ENCODE assay signal across 8 cellular contexts in genomic region chr14:68817513-68818212, GRCh38. TPM values are rescaled to one million over a fixed set of nuclear protein-coding genes. Genes with fewer than 3 reads are reported as not detected.
DNase-seq lines count a peak whose midpoint lies in the region; ATAC-seq and TF ChIP-seq lines count a peak whose summit lies in the region.
"Had no signal": no experiment of that assay in that cellular context is flagged by ENCODE, and none has a peak within 500 bp of the region (broad histone marks: within the 10 kb centered on the region; RNA-seq: fewer than 3 reads in every experiment).

No MANE protein-coding gene starts in this region.

- H3K4me3 Mint-ChIP-seq in Caco-2 (ENCODE audit: unreplicated experiment) = no peak overlapping the region

- H3K4me1 ChIP-seq in Caco-2 = peaks cover 27% of the 10 kb centered on the region
- H3K4me1 ChIP-seq in OCI-LY7 (ENCODE audit: insufficient read depth, low read length, poor library complexity, severe bottlenecking) = peaks cover 88% of the 10 kb centered on the region
- H3K4me1 ChIP-seq in foreskin keratinocyte = peaks cover 10% of the 10 kb centered on the region
- peaks cover 0 to 73% (median 68%) of the 10 kb centered on the region in 4 donors for H3K4me1 ChIP-seq in sigmoid colon

- peaks cover 18% of the 10 kb centered on the region for H3K4me1 Mint-ChIP-seq in Caco-2 (ENCODE audit: low read depth, unreplicated experiment)

- no peaks in the 10 kb centered on the region for H3K9me2 ChIP-seq in OCI-LY7 (ENCODE audit: insufficient read depth, low read length)

- no TSS peak for BruUV-seq in Caco-2 (replicated peaks; lab: Mats Ljungman, UMichigan)
- BruUV-seq in OCI-LY7 (replicated peaks; lab: Mats Ljungman, UMichigan) = no TSS peak

- TF ChIP-seq POLR2A in sigmoid colon (IDR thresholded peaks at IDR 0.05) = no peak

- H3K36me3 ChIP-seq in Caco-2 (ENCODE audit: control insufficient read depth, insufficient read depth, low read length) = no peaks in the 10 kb centered on the region; the same call in 1 of the 2 replicates
- no peaks in the 10 kb centered on the region for H3K36me3 ChIP-seq in OCI-LY7 (ENCODE audit: insufficient read depth, low read length)
- H3K36me3 ChIP-seq in sigmoid colon = no peaks in the 10 kb centered on the region

- H3K9me3 ChIP-seq in Caco-2 (no peaks in the 10 kb centered on the region), OCI-LY7 (ENCODE audit: low read length) (no peaks in the 10 kb centered on the region), sigmoid colon (no peaks in the 10 kb centered on the region)

- peaks cover 10% of the 10 kb centered on the region; the same call in 1 of the 2 replicates for H3K79me2 ChIP-seq in OCI-LY7 (ENCODE audit: insufficient read depth, low read depth, low read length)

- H2AFZ ChIP-seq in OCI-LY7 (ENCODE audit: low read length) = peak overlapping the region; percentile 17; the same call in 1 of the 2 replicates

- H3K27me3 ChIP-seq in Caco-2 (replicated peaks; ENCODE audit: control insufficient read depth, insufficient read depth, low read length) (no peaks in the 10 kb centered on the region), foreskin keratinocyte (no peaks in the 10 kb centered on the region), sigmoid colon (no peaks in the 10 kb centered on the region)

- no peak overlapping the region for H3K4me3 ChIP-seq in Caco-2 (ENCODE audit: low read depth, low read length)
- H3K4me3 ChIP-seq in OCI-LY7 (ENCODE audit: low read depth, low read length, poor library complexity, severe bottlenecking) = no peak overlapping the region
- H3K4me3 ChIP-seq in sigmoid colon = no peak overlapping the region

- WGBS in sigmoid colon, 2 donors = 89 to 95% methylated on average over 3 of the region's 3 CpGs

- ATAC-seq in foreskin keratinocyte = no peak

- H3K27ac ChIP-seq in OCI-LY7 (ENCODE audit: low read depth, low read length, poor library complexity, severe bottlenecking) = no peak overlapping the region
- peak overlapping the region; percentile 37 for H3K27ac ChIP-seq in foreskin keratinocyte
- peak overlapping the region; percentile 93 to 99 (median 96) for H3K27ac ChIP-seq in sigmoid colon

- no peaks in the 10 kb centered on the region for H3K27me3 Mint-ChIP-seq in Caco-2 (ENCODE audit: insufficient read depth, unreplicated experiment)

- DNase-seq in Caco-2 (no peak), OCI-LY7 (ENCODE audit: low spot score) (no peak), foreskin keratinocyte (no peak), sigmoid colon (no peak), NCI-H2196 treated with DMSO at 0.1 percent for 48 hours (lab: John Stamatoyannopoulos, UW; ENCODE audit: unreplicated experiment) (no peak), A172 (ENCODE audit: low spot score) (no peak), NCI-H187 treated with DMSO at 0.1 percent for 48 hours (lab: John Stamatoyannopoulos, UW) (no peak)
- DNase-seq: NCI-H1417 had no signal

- POLR2A ChIA-PET in Caco-2 (lab: Charles Lee) = no interaction called here
- POLR2A ChIA-PET in OCI-LY7 (lab: Charles Lee) = interaction anchor here (0.8 to 7.8 kb wide), 6 partner anchors 14 to 567 kb away, joined by 3 to 126 read pairs (median 48); partner anchors contain the start of gene ZFP36L1

- no peak for TF ChIP-seq CTCF in Caco-2 (IDR thresholded peaks at IDR 0.05; ENCODE audit: insufficient read depth in 1 of 2, low read depth in 1 of 2, low read length in 1 of 2, severe bottlenecking in 1 of 2, unreplicated experiment in 1 of 2)
- TF ChIP-seq CTCF in OCI-LY7 (conservative IDR thresholded peaks at IDR 0.05; ENCODE audit: low read length) = no peak
- TF ChIP-seq CTCF in foreskin keratinocyte (conservative IDR thresholded peaks at IDR 0.05) = no peak
- TF ChIP-seq CTCF in sigmoid colon (IDR thresholded peaks at IDR 0.05) = no peak

- no peak for TF ChIP-seq EP300 in sigmoid colon (IDR thresholded peaks at IDR 0.05)

- CTCF ChIA-PET in Caco-2 (lab: Charles Lee) (interaction anchor here (1.4 to 3.1 kb wide), 2 partner anchors 101 to 568 kb away, joined by 5 to 12 read pairs; no protein-coding TSS in a partner anchor), OCI-LY7 (lab: Charles Lee; ENCODE audit: unreplicated experiment) (interaction anchor here (1.4 to 3.6 kb wide), 3 partner anchors 27 to 567 kb away, joined by 3 to 24 read pairs (median 8); no protein-coding TSS in a partner anchor)

- no peaks in the 10 kb centered on the region for H4K20me1 ChIP-seq in OCI-LY7 (ENCODE audit: insufficient read depth, low read length)

- H3K27ac Mint-ChIP-seq in Caco-2 (ENCODE audit: unreplicated experiment) = peak overlapping the region; percentile 90

- no peaks in the 10 kb centered on the region for H3K9me3 Mint-ChIP-seq in Caco-2 (ENCODE audit: unreplicated experiment)

- H3K36me3 Mint-ChIP-seq in Caco-2 (ENCODE audit: insufficient read depth, unreplicated experiment) = peaks cover 5% of the 10 kb centered on the region

- intact Hi-C loops in Caco-2 (cut with micrococcal nuclease; ENCODE audit: unreplicated experiment) (loop anchor here (2.0 to 10.0 kb wide), 5 partner anchors 150 to 981 kb away; no protein-coding TSS in a partner anchor), OCI-LY7 (cut with micrococcal nuclease; ENCODE audit: unreplicated experiment) (loop anchor here (2.0 to 5.0 kb wide), 3 partner anchors 305 to 550 kb away; no protein-coding TSS in a partner anchor), sigmoid colon (cut with DNase I) (loop anchor here (2.0 to 10.0 kb wide), 6 partner anchors 25 to 930 kb away; partner anchors contain the start of gene ZFP36L1)

- peak overlapping the region; percentile 83; the same call in 1 of the 2 replicates for H3K4me2 ChIP-seq in OCI-LY7 (ENCODE audit: low read length)

RNA-seq across cellular contexts. Expression of gene ZFP36L1, which starts 24.8 kb away (rescaled TPM):
- 94.8 and 103 TPM in 2 replicates for total RNA-seq in Caco-2 (2022)
- 24.2 and 25.6 TPM in 2 replicates for total RNA-seq in OCI-LY7 (2014; rRNA removed; shearing (Covaris generic))
- total RNA-seq in OCI-LY7 (2022) = 51.4 and 57.0 TPM in 2 replicates
- total RNA-seq in foreskin keratinocyte = 169 and 246 TPM in 2 replicates
- polyA plus RNA-seq in foreskin keratinocyte = 108 and 116 TPM in 2 replicates
- total RNA-seq in sigmoid colon = 100 to 1,000 TPM; 217 to 413 (median 239) TPM
- polyA plus RNA-seq in sigmoid colon = 100 to 1,000 TPM in 1 of 3 donors, 10 to 100 TPM in 2; 26.6 to 141 (median 52.9) TPM
- 39.7 and 49.7 TPM in 2 replicates for total RNA-seq in A172 (2014; rRNA removed; shearing (Covaris generic))
